Comparison of ENCODE assay signal across 1 cellular context in the genomic region with DNA sequence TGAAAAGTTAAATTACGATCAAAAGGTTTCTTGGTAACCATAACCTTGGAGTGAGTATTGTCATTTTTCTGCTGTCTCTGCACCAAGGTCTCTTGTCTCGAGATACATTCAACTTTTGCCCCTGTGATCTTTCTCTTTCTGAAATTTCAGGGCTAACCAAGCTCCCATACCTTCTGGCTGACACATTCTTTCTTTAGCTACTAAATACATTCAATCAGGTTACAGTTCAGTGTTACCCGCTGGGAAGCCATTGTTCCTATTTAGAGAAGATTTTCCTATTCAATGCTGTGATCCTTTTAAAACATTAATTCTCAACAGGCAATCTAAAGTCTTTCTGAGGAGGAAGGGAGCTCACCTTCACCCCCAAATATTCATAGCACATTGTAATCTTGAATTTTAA.
A peak's percentile ranks its signal among the peaks of the same experiment; 100 is the strongest.
TF ChIP-seq lines count a peak whose summit lies in the region.

No MANE protein-coding gene starts in this region.

TF ChIP-seq in H1, 55 proteins besides CTCF, POLR2A, EP300 and RAD21:
- TF ChIP-seq BCL11A (IDR thresholded peaks at IDR 0.05; ENCODE audit: low read depth in 2 of 2, low read length in 2 of 2) (no peak), ASH2L (IDR thresholded peaks at IDR 0.05; ENCODE audit: low read length) (peak; percentile 31), CHD7 (IDR thresholded peaks at IDR 0.05; ENCODE audit: insufficient replicate concordance, low read length) (peak; percentile 79)
